Comparison of ENCODE assay signal across 22 cellular contexts in genomic region chr20:48799315-48800105, GRCh38. TPM values are rescaled to one million over a fixed set of nuclear protein-coding genes. Genes with fewer than 3 reads are reported as not detected.
DNase-seq lines count a peak whose midpoint lies in the region; ATAC-seq and TF ChIP-seq lines count a peak whose summit lies in the region.
"Had no signal": no experiment of that assay in that cellular context is flagged by ENCODE, and none has a peak within 500 bp of the region (broad histone marks: within the 10 kb centered on the region; RNA-seq: fewer than 3 reads in every experiment).

No MANE protein-coding gene starts in this region.

- CTCF ChIA-PET in activated CD4-positive, alpha-beta memory T cell treated with anti-CD3 and anti-CD28 coated beads for 36 hours (lab: Charles Lee) = interaction anchor here (0.8 to 1.7 kb wide), 3 partner anchors 13 to 142 kb away, joined by 3 to 5 read pairs (median 3); no protein-coding TSS in a partner anchor
- CTCF ChIA-PET in activated CD4-positive, alpha-beta memory T cell treated with anti-CD3 and anti-CD28 coated beads, Interleukin-2, amount 10 ng/mL, durations not matched to agents 7 days and 5 days (lab: Charles Lee) = interaction anchor here (1.4 kb wide), 1 partner anchor 9 kb away, joined by 3 read pairs; no protein-coding TSS in a partner anchor

- H3K27ac ChIP-seq in skeletal muscle tissue (ENCODE audit: low read depth, low read length) = peak overlapping the region; percentile 66
- no peak overlapping the region for H3K27ac ChIP-seq in uterus
- H3K27ac ChIP-seq: C4-2B, hepatocyte, RWPE1 had no signal

- peak overlapping the region; percentile 11 for H3K27ac Mint-ChIP-seq in activated CD4-positive, alpha-beta memory T cell treated with anti-CD3 and anti-CD28 coated beads for 36 hours
- H3K27ac Mint-ChIP-seq in activated CD4-positive, alpha-beta memory T cell treated with anti-CD3 and anti-CD28 coated beads, Interleukin-2, amount 10 ng/mL, durations not matched to agents 7 days and 5 days = no peak overlapping the region
- peak overlapping the region; percentile 64 for H3K27ac Mint-ChIP-seq in endothelial cell (ENCODE audit: unreplicated experiment)

- peak overlapping the region in 1 of 3 donors; percentile 50 for H3K9ac ChIP-seq in skeletal muscle tissue (ENCODE audit: low read depth in 1 of 3, low read length in 3 of 3)

- no peak for DNase-seq in activated CD4-positive, alpha-beta memory T cell treated with anti-CD3 and anti-CD28 coated beads for 36 hours
- DNase-seq in activated CD4-positive, alpha-beta memory T cell treated with anti-CD3 and anti-CD28 coated beads, Interleukin-2, amount 10 ng/mL, durations not matched to agents 7 days and 5 days = no peak
- peak; percentile 29 for DNase-seq in MV-4-11 (lab: John Stamatoyannopoulos, UW)
- DNase-seq in endothelial cell (ENCODE audit: low spot score) = no peak
- DNase-seq in uterus = no peak
- DNase-seq: 8988T; activated naive CD4-positive, alpha-beta T cell treated with Interleukin-2 at 50 U/mL for 16 hours; kidney; NCI-H1105 treated with DMSO at 0.1 percent for 48 hours; NK-92 treated with Interleukin-12 subunit alpha and Interleukin-12 subunit beta, amount 100 ng/mL, for 24 hours; occipital lobe; stimulated activated CD4-positive, alpha-beta T cell treated with anti-CD3 and anti-CD28 coated beads, Interleukin-4, amount 100 ng/mL, for 4 hours; T-cell; trophoblast cell had no signal

- no peaks in the 10 kb centered on the region for H3K9me3 Mint-ChIP-seq in activated CD4-positive, alpha-beta memory T cell treated with anti-CD3 and anti-CD28 coated beads for 36 hours
- H3K9me3 Mint-ChIP-seq in activated CD4-positive, alpha-beta memory T cell treated with anti-CD3 and anti-CD28 coated beads, Interleukin-2, amount 10 ng/mL, durations not matched to agents 7 days and 5 days = no peaks in the 10 kb centered on the region
- H3K9me3 Mint-ChIP-seq in endothelial cell (ENCODE audit: unreplicated experiment) = no peaks in the 10 kb centered on the region

- H3K36me3 Mint-ChIP-seq in activated CD4-positive, alpha-beta memory T cell treated with anti-CD3 and anti-CD28 coated beads for 36 hours = peaks cover 11% of the 10 kb centered on the region
- H3K36me3 Mint-ChIP-seq in activated CD4-positive, alpha-beta memory T cell treated with anti-CD3 and anti-CD28 coated beads, Interleukin-2, amount 10 ng/mL, durations not matched to agents 7 days and 5 days (ENCODE audit: low read depth) = peaks cover 34% of the 10 kb centered on the region
- peaks cover 22% of the 10 kb centered on the region for H3K36me3 Mint-ChIP-seq in endothelial cell (ENCODE audit: low read depth, unreplicated experiment)

- TF ChIP-seq CTCF in endothelial cell (IDR thresholded peaks at IDR 0.05; ENCODE audit: unreplicated experiment) (no peak), uterus (IDR thresholded peaks at IDR 0.05) (no peak)

- no peaks in the 10 kb centered on the region for H3K27me3 ChIP-seq in skeletal muscle tissue (ENCODE audit: control insufficient read depth in 3 of 3, insufficient read depth in 3 of 3, low read length in 3 of 3)
- H3K27me3 ChIP-seq in uterus = no peaks in the 10 kb centered on the region
- H3K27me3 ChIP-seq: hepatocyte had no signal

- peaks cover 6 to 24% (median 23%) of the 10 kb centered on the region in 3 donors for H3K4me1 ChIP-seq in skeletal muscle tissue (ENCODE audit: control insufficient read depth in 3 of 3, insufficient read depth in 3 of 3, low read length in 3 of 3)
- no peaks in the 10 kb centered on the region for H3K4me1 ChIP-seq in uterus

- H3K4me1 Mint-ChIP-seq in activated CD4-positive, alpha-beta memory T cell treated with anti-CD3 and anti-CD28 coated beads for 36 hours (ENCODE audit: low read depth) = peaks cover 71% of the 10 kb centered on the region
- H3K4me1 Mint-ChIP-seq in activated CD4-positive, alpha-beta memory T cell treated with anti-CD3 and anti-CD28 coated beads, Interleukin-2, amount 10 ng/mL, durations not matched to agents 7 days and 5 days = peaks cover 57% of the 10 kb centered on the region
- H3K4me1 Mint-ChIP-seq in endothelial cell (ENCODE audit: unreplicated experiment) = peaks cover 65% of the 10 kb centered on the region

- no peaks in the 10 kb centered on the region for H3K27me3 Mint-ChIP-seq in activated CD4-positive, alpha-beta memory T cell treated with anti-CD3 and anti-CD28 coated beads for 36 hours
- no peaks in the 10 kb centered on the region for H3K27me3 Mint-ChIP-seq in activated CD4-positive, alpha-beta memory T cell treated with anti-CD3 and anti-CD28 coated beads, Interleukin-2, amount 10 ng/mL, durations not matched to agents 7 days and 5 days
- peaks cover 12% of the 10 kb centered on the region for H3K27me3 Mint-ChIP-seq in endothelial cell (ENCODE audit: unreplicated experiment)
- H3K27me3 Mint-ChIP-seq: T-cell had no signal

- H3K4me3 Mint-ChIP-seq in activated CD4-positive, alpha-beta memory T cell treated with anti-CD3 and anti-CD28 coated beads for 36 hours = no peak overlapping the region
- no peak overlapping the region for H3K4me3 Mint-ChIP-seq in activated CD4-positive, alpha-beta memory T cell treated with anti-CD3 and anti-CD28 coated beads, Interleukin-2, amount 10 ng/mL, durations not matched to agents 7 days and 5 days
- H3K4me3 Mint-ChIP-seq in endothelial cell (ENCODE audit: unreplicated experiment) = no peak overlapping the region
- H3K4me3 Mint-ChIP-seq: T-cell had no signal

- H3K9me3 ChIP-seq in skeletal muscle tissue (ENCODE audit: control insufficient read depth in 3 of 3, low read length in 3 of 3) = no peaks in the 10 kb centered on the region
- no peaks in the 10 kb centered on the region for H3K9me3 ChIP-seq in uterus

- H3K4me3 ChIP-seq in skeletal muscle tissue (ENCODE audit: low read length in 3 of 3) = no peak overlapping the region
- no peak overlapping the region for H3K4me3 ChIP-seq in uterus
- H3K4me3 ChIP-seq: hepatocyte, K562 had no signal

- ATAC-seq in HG02588 (IDR thresholded peaks at IDR 0.05; ENCODE audit: unreplicated experiment) (no peak), GM18867 (IDR thresholded peaks at IDR 0.05; ENCODE audit: unreplicated experiment) (no peak)
- ATAC-seq: activated CD4-positive, CD25-positive, alpha-beta regulatory T cell treated with anti-CD3 and anti-CD28 coated beads, Interleukin-2, amount 50 U/mL, for 24 hours; K562; T-cell had no signal

- POLR2A ChIA-PET in activated CD4-positive, alpha-beta memory T cell treated with anti-CD3 and anti-CD28 coated beads for 36 hours (lab: Charles Lee) = no interaction called here
- POLR2A ChIA-PET in activated CD4-positive, alpha-beta memory T cell treated with anti-CD3 and anti-CD28 coated beads, Interleukin-2, amount 10 ng/mL, durations not matched to agents 7 days and 5 days (lab: Charles Lee) = interaction anchor here (1.9 kb wide), 1 partner anchor 18 kb away, joined by 5 read pairs; no protein-coding TSS in a partner anchor

- H3K36me3 ChIP-seq in skeletal muscle tissue (ENCODE audit: control insufficient read depth in 3 of 3, insufficient read depth in 3 of 3, low read length in 3 of 3) (no peaks in the 10 kb centered on the region), uterus (no peaks in the 10 kb centered on the region)

- intact Hi-C loops in activated CD4-positive, alpha-beta memory T cell treated with anti-CD3 and anti-CD28 coated beads for 36 hours (cut with micrococcal nuclease) = no loop called here
- intact Hi-C loops in uterus (cut with DNase I; ENCODE audit: low total_unique reads) = no loop called here

- no peak for TF ChIP-seq POLR2A in uterus (IDR thresholded peaks at IDR 0.05)

RNA-seq across cellular contexts. Expression of gene PREX1, which starts 28.3 kb away (rescaled TPM):
- 10 to 100 TPM; 91.5 to 92.8 TPM for total RNA-seq in activated CD4-positive, alpha-beta memory T cell treated with anti-CD3 and anti-CD28 coated beads for 36 hours
- total RNA-seq in activated CD4-positive, alpha-beta memory T cell treated with anti-CD3 and anti-CD28 coated beads, Interleukin-2, amount 10 ng/mL, durations not matched to agents 7 days and 5 days = 100 to 1,000 TPM; 158 to 160 TPM
- total RNA-seq in endothelial cell (ENCODE audit: unreplicated experiment) (248 TPM), skeletal muscle tissue (20.4 TPM), uterus (10 to 100 TPM in 2 of 4 donors, 1 to 10 TPM in 2; 3.6 to 19.7 (median 11.3) TPM)
